Comparison of ENCODE assay signal across 1 cellular context in genomic region chr5:118987988-118988945, GRCh38.
A peak's percentile ranks its signal among the peaks of the same experiment; 100 is the strongest.
TF ChIP-seq lines count a peak whose summit lies in the region.

DTWD2 (minus strand) TSS chr5:118988547; CDS start chr5:118988511, 36 bp downstream.

TF ChIP-seq in A549, 52 proteins besides CTCF, POLR2A, EP300 and RAD21 (continued from another document):
- TF ChIP-seq BCL3 (IDR thresholded peaks at IDR 0.05), result peak; percentile 79; the same call in 2 of the 3 replicates
- TF ChIP-seq HOXA7 (CRISPR knock-in tag; IDR thresholded peaks at IDR 0.05), result no peak
TF ChIP-seq in A549: peak in this region for 13.
